In genomic region chr20:2800590-2801458, GRCh38 we compare ENCODE assay signal across 7 cellular contexts. TPM values are rescaled to one million over a fixed set of nuclear protein-coding genes. Genes with fewer than 3 reads are reported as not detected.
DNase-seq lines count a peak whose midpoint lies in the region; TF ChIP-seq lines count a peak whose summit lies in the region.

TSS of gene CPXM1 (minus strand) at chr20:2800627. CDS start at chr20:2800572, 55 bp downstream.

- H2AFZ ChIP-seq in OCI-LY3 (ENCODE audit: low read depth, low read length) = peak within 1 kb of the TSS; percentile 92
- H2AFZ ChIP-seq in neural progenitor cell (replicated peaks) = peak within 1 kb of the TSS; percentile 92

- H3K36me3 Mint-ChIP-seq in HFFc6 (ENCODE audit: low read depth) (peaks cover 9% of the 10 kb centered on the region; the same call in 1 of the 2 replicates), neural progenitor cell (peaks cover 15% of the 10 kb centered on the region)

- DNase-seq in HFFc6 (no peak), neural progenitor cell (ENCODE audit: low spot score) (peak; percentile 90), GOT3 (lab: John Stamatoyannopoulos, UW) (no peak), D341Med (ENCODE audit: low spot score) (no peak)
- no peak for DNase-seq in effector memory CD4-positive, alpha-beta T cell

- H3K27me3 ChIP-seq in OCI-LY3 (ENCODE audit: low read depth, low read length) = peaks cover 23% of the 10 kb centered on the region
- H3K27me3 ChIP-seq in effector memory CD4-positive, alpha-beta T cell (replicated peaks; ENCODE audit: control insufficient read depth, insufficient read depth, low read length, poor library complexity, severe bottlenecking) = peaks cover 42% of the 10 kb centered on the region
- peaks cover 50% of the 10 kb centered on the region for H3K27me3 ChIP-seq in neural progenitor cell

- H3K9me3 Mint-ChIP-seq in HFFc6 = peaks cover 4% of the 10 kb centered on the region; the same call in 1 of the 2 replicates
- H3K9me3 Mint-ChIP-seq in neural progenitor cell = no peaks in the 10 kb centered on the region

- H3K27me3 Mint-ChIP-seq in HFFc6 (ENCODE audit: insufficient read depth) (peaks cover 46% of the 10 kb centered on the region), neural progenitor cell (ENCODE audit: insufficient read depth, low read depth) (peaks cover 17% of the 10 kb centered on the region)

- H3K9ac ChIP-seq in OCI-LY3 (ENCODE audit: low read length) (peak within 1 kb of the TSS; percentile 68), neural progenitor cell (no peak within 1 kb of the TSS)

- H3K4me3 Mint-ChIP-seq in HFFc6 (peak within 1 kb of the TSS; percentile 82), neural progenitor cell (peak within 1 kb of the TSS; percentile 98)

- H3K9me3 ChIP-seq in OCI-LY3 (ENCODE audit: insufficient read depth, low read length) (no peaks in the 10 kb centered on the region), neural progenitor cell (ENCODE audit: low read depth) (no peaks in the 10 kb centered on the region)
- no peaks in the 10 kb centered on the region for H3K9me3 ChIP-seq in effector memory CD4-positive, alpha-beta T cell (ENCODE audit: control insufficient read depth, low read length)

- TF ChIP-seq CTCF in GM12875 (IDR thresholded peaks at IDR 0.05; ENCODE audit: borderline replicate concordance, insufficient read depth, low read depth, low read length) = no peak
- no peak; the same call in 1 of the 2 replicates for TF ChIP-seq CTCF in HFFc6 (IDR thresholded peaks at IDR 0.05)
- TF ChIP-seq CTCF in OCI-LY3 (IDR thresholded peaks at IDR 0.05; ENCODE audit: low read depth, low read length) = no peak
- peak; percentile 31 for TF ChIP-seq CTCF in neural progenitor cell (IDR thresholded peaks at IDR 0.05)

- peak within 1 kb of the TSS; percentile 24; the same call in 1 of the 2 replicates for H3K27ac ChIP-seq in OCI-LY3 (ENCODE audit: low read length)
- H3K27ac ChIP-seq in effector memory CD4-positive, alpha-beta T cell (ENCODE audit: insufficient read depth, low read length, poor library complexity, severe bottlenecking) = no peak within 1 kb of the TSS
- H3K27ac ChIP-seq in neural progenitor cell = peak within 1 kb of the TSS; percentile 50

- H3K79me2 ChIP-seq in OCI-LY3 (ENCODE audit: low read length) (no peaks in the 10 kb centered on the region), neural progenitor cell (ENCODE audit: low read depth) (peaks cover 12% of the 10 kb centered on the region)

- H3K4me1 Mint-ChIP-seq in HFFc6 (ENCODE audit: low read depth) = peaks cover 17% of the 10 kb centered on the region
- peaks cover 32% of the 10 kb centered on the region for H3K4me1 Mint-ChIP-seq in neural progenitor cell

- H3K4me2 ChIP-seq in OCI-LY3 (ENCODE audit: low read length) (peak within 1 kb of the TSS; percentile 90), neural progenitor cell (peak within 1 kb of the TSS; percentile 80)

- peaks cover 27% of the 10 kb centered on the region for H3K4me1 ChIP-seq in OCI-LY3 (ENCODE audit: low read length)
- peaks cover 22% of the 10 kb centered on the region for H3K4me1 ChIP-seq in effector memory CD4-positive, alpha-beta T cell (ENCODE audit: control insufficient read depth, insufficient read depth, low read length, poor library complexity, severe bottlenecking)
- peaks cover 15% of the 10 kb centered on the region for H3K4me1 ChIP-seq in neural progenitor cell

- H3K27ac Mint-ChIP-seq in HFFc6 (no peak within 1 kb of the TSS), neural progenitor cell (peak within 1 kb of the TSS; percentile 99)

- H3K4me3 ChIP-seq in GM12875 (ENCODE audit: low read depth, low read length) (peak within 1 kb of the TSS; percentile 29), OCI-LY3 (ENCODE audit: low read length) (peak within 1 kb of the TSS; percentile 82), neural progenitor cell (peak within 1 kb of the TSS; percentile 68)
- H3K4me3 ChIP-seq in effector memory CD4-positive, alpha-beta T cell (ENCODE audit: insufficient read depth, low read depth, low read length, poor library complexity, severe bottlenecking) = peak within 1 kb of the TSS; percentile 33

- H3F3A ChIP-seq in neural progenitor cell (ENCODE audit: low read depth) = peaks cover 23% of the 10 kb centered on the region

- H3K36me3 ChIP-seq in OCI-LY3 (replicated peaks; ENCODE audit: low read depth, low read length) = no peaks in the 10 kb centered on the region
- H3K36me3 ChIP-seq in effector memory CD4-positive, alpha-beta T cell (ENCODE audit: control insufficient read depth, insufficient read depth, low read length) = no peaks in the 10 kb centered on the region
- H3K36me3 ChIP-seq in neural progenitor cell = no peaks in the 10 kb centered on the region

- H4K20me1 ChIP-seq in OCI-LY3 (ENCODE audit: insufficient read depth, low read length) (no peaks in the 10 kb centered on the region), neural progenitor cell (ENCODE audit: low read depth) (no peaks in the 10 kb centered on the region)

RNA-seq across cellular contexts. Expression of gene CPXM1, which starts in this region (rescaled TPM):
- total RNA-seq in HFFc6 (2021; fragmentation: NEBNext Ultra II Directional; extraction: Animal tissue kit (Norgen Biotek cat#: 25700)) = under 1 TPM in 1 of 6 experiments, not detected in 5; 0.10 TPM
- 76.3 and 169 TPM in 2 replicates for total RNA-seq in neural progenitor cell (ENCODE audit: low replicate concordance)

Comparison
In these comparisons a context has a peak if more than half of its experiments do, and no peak if none do; other contexts are left out.
1. RNA of gene CPXM1 (total RNA-seq): 76.3 to 169 TPM in neural progenitor cell; 0.10 TPM in HFFc6; every median in the first group is over 10 times any median in the second.
2. H3K4me3 ChIP-seq: peak in every context shown above with its lines; median percentile 82 in OCI-LY3; 68 in neural progenitor cell; 33 in effector memory CD4-positive, alpha-beta T cell; 29 in GM12875.